In genomic region chr3:107697348-107697747, GRCh38 we compare ENCODE assay signal across 7 cellular contexts.
DNase-seq lines count a peak whose midpoint lies in the region; ATAC-seq and TF ChIP-seq lines count a peak whose summit lies in the region.
"Not testable (repeated sequence)": the region's sequence is repeated elsewhere in the genome, so short reads cannot be mapped to it uniquely, and the experiment has no call there.

No MANE protein-coding gene starts in this region.

- not testable (repeated sequence) for H3K27ac Mint-ChIP-seq in activated T-cell treated with anti-CD3 and anti-CD28 coated beads, Interleukin-2, amount 50 U/mL, for 72 hours; mesothelial cell of epicardium

- DNase-seq in RWPE1 (ENCODE audit: low spot score); activated T-cell treated with anti-CD3 and anti-CD28 coated beads, Interleukin-2, amount 50 U/mL, for 72 hours; coronary artery (ENCODE audit: low spot score); heart left ventricle; mesothelial cell of epicardium (ENCODE audit: low spot score in 2 of 2, unreplicated experiment in 2 of 2); psoas muscle: not testable (repeated sequence)

- H3K4me3 ChIP-seq in coronary artery (peak overlapping the region; percentile 42), heart left ventricle (peak overlapping the region in 10 of 12 donors; percentile 22 to 57 (median 47)), psoas muscle (peak overlapping the region; percentile 16)

- not testable (repeated sequence) for H3K36me3 ChIP-seq in ES-I3 (ENCODE audit: insufficient read depth, low read length); heart left ventricle; psoas muscle (ENCODE audit: insufficient read depth in 1 of 2, low read depth in 1 of 2)

- not testable (repeated sequence) for H3K36me3 Mint-ChIP-seq in activated T-cell treated with anti-CD3 and anti-CD28 coated beads, Interleukin-2, amount 50 U/mL, for 72 hours (ENCODE audit: insufficient read depth in 2 of 2)
- H3K36me3 Mint-ChIP-seq in mesothelial cell of epicardium, result peaks cover 12% of the 10 kb centered on the region

- TF ChIP-seq CTCF in RWPE1 (conservative IDR thresholded peaks at IDR 0.05; ENCODE audit: low read depth); coronary artery (IDR thresholded peaks at IDR 0.05); heart left ventricle (IDR thresholded peaks at IDR 0.05); mesothelial cell of epicardium (IDR thresholded peaks at IDR 0.05; ENCODE audit: unreplicated experiment); psoas muscle (IDR thresholded peaks at IDR 0.05): not testable (repeated sequence)

- intact Hi-C loops in heart left ventricle (cut with DNase I); psoas muscle (cut with DNase I): not testable (repeated sequence)

- not testable (repeated sequence) for H3K9me3 Mint-ChIP-seq in activated T-cell treated with anti-CD3 and anti-CD28 coated beads, Interleukin-2, amount 50 U/mL, for 72 hours; mesothelial cell of epicardium

- TF ChIP-seq POLR2A in heart left ventricle (IDR thresholded peaks at IDR 0.05), result not testable (repeated sequence)

- peak overlapping the region; percentile 71; the same call in 1 of the 2 replicates for H3K9ac ChIP-seq in ES-I3 (ENCODE audit: low read depth, low read length)

- not testable (repeated sequence) for H3K27me3 Mint-ChIP-seq in activated T-cell treated with anti-CD3 and anti-CD28 coated beads, Interleukin-2, amount 50 U/mL, for 72 hours (ENCODE audit: low read depth); mesothelial cell of epicardium (ENCODE audit: low read depth)

- H3K4me1 Mint-ChIP-seq in activated T-cell treated with anti-CD3 and anti-CD28 coated beads, Interleukin-2, amount 50 U/mL, for 72 hours (ENCODE audit: low read depth), result peaks cover 11% of the 10 kb centered on the region
- not testable (repeated sequence) for H3K4me1 Mint-ChIP-seq in mesothelial cell of epicardium

- H3K4me3 Mint-ChIP-seq in activated T-cell treated with anti-CD3 and anti-CD28 coated beads, Interleukin-2, amount 50 U/mL, for 72 hours, result peak overlapping the region; percentile 39 to 57
- H3K4me3 Mint-ChIP-seq in mesothelial cell of epicardium, result peak overlapping the region; percentile 64

- 20 to 56% (median 48%) methylated on average over 2 to 5 of the region's 6 CpGs for WGBS in heart left ventricle, 4 donors
- 54 to 58% (median 57%) methylated on average over 1 to 5 of the region's 6 CpGs for WGBS in psoas muscle, 3 donors

- 0 out of 2 replicates have a peak overlapping the region, but pooled peaks have one; percentile 33 for H3K27ac ChIP-seq in RWPE1
- H3K27ac ChIP-seq in coronary artery, heart left ventricle, psoas muscle: not testable (repeated sequence)

- not testable (repeated sequence) for ATAC-seq in activated T-cell treated with anti-CD3 and anti-CD28 coated beads, Interleukin-2, amount 50 U/mL, for 72 hours (replicated peaks in 1 of 2); heart left ventricle; psoas muscle

- H3K4me1 ChIP-seq in ES-I3 (ENCODE audit: insufficient read depth, low read length); heart left ventricle; psoas muscle: not testable (repeated sequence)

- H3K27me3 ChIP-seq in heart left ventricle; psoas muscle (ENCODE audit: insufficient read depth in 3 of 3, low read length in 2 of 3): not testable (repeated sequence)

- CTCF ChIA-PET in RWPE1 (lab: Yijun Ruan, JAX), result not testable (repeated sequence)

- H3K9me3 ChIP-seq in ES-I3 (ENCODE audit: control insufficient read depth, insufficient read depth, low read length); heart left ventricle; psoas muscle: not testable (repeated sequence)

- POLR2A ChIA-PET in RWPE1 (lab: Yijun Ruan, JAX; ENCODE audit: low non-redundant PET), result not testable (repeated sequence)
